ENCODE assay signal across 20 cellular contexts in the genomic region with DNA sequence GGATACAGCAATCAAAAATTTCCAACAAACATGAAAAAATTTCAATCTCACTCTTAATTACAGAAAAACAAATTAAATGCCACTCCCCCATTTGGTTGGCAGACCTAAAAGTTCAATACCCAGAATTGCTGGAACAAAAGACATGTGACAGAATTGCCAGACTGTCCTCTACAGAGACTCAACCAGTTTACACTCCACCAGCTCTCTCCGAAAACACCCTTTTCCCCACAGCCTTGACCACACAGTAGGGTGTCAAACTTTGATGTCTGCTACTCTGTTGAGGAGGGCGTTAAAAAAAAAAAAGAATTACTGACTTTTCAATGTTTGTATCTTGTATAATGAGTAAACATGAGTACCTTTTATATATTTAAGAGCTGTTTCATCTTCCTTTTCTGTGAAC.
"Had no signal": no experiment of that assay in that cellular context is flagged by ENCODE, and none has a peak within 500 bp of the region (broad histone marks: within the 10 kb centered on the region; RNA-seq: fewer than 3 reads in every experiment).

No MANE protein-coding gene starts in this region.

- H3K27me3 ChIP-seq: brain microvascular endothelial cell, sigmoid colon, suprapubic skin, upper lobe of left lung had no signal

- H3K27ac ChIP-seq: brain microvascular endothelial cell, lower lobe of right lung, psoas muscle, sigmoid colon, suprapubic skin, upper lobe of left lung had no signal

- H3K4me3 Mint-ChIP-seq: activated T-helper 1 cell treated with anti-CD3 and anti-CD28 coated beads, Interleukin-12 subunit alpha, Interleukin-12 subunit beta, Interleukin-2, Interleukin-4 antibody, amounts not matched to agents 30 ng/mL and 10 ng/mL and 1 ng/mL, durations not matched to agents 14 hours and 24 hours and 36 hours had no signal

- ATAC-seq: esophagus mucosa; left cardiac atrium; lower lobe of right lung; naive thymus-derived CD8-positive, alpha-beta T cell; psoas muscle; stimulated activated naive CD8-positive, alpha-beta T cell treated with anti-CD3 and anti-CD28 coated beads, Interleukin-15, Interleukin-2, amounts not matched to agents 100 U/mL and 50 U/mL, for 24 hours had no signal

- H3K27me3 Mint-ChIP-seq: naive thymus-derived CD8-positive, alpha-beta T cell had no signal

- H3K9me3 Mint-ChIP-seq: activated T-helper 1 cell treated with anti-CD3 and anti-CD28 coated beads, Interleukin-12 subunit alpha, Interleukin-12 subunit beta, Interleukin-2, Interleukin-4 antibody, amounts not matched to agents 30 ng/mL and 10 ng/mL and 1 ng/mL, durations not matched to agents 14 hours and 24 hours and 36 hours; naive thymus-derived CD8-positive, alpha-beta T cell had no signal

- H3K9me3 ChIP-seq: lower lobe of right lung, psoas muscle, sigmoid colon, suprapubic skin, upper lobe of left lung had no signal

- DNase-seq: activated CD4-positive, alpha-beta T cell treated with anti-CD3 and anti-CD28 coated beads, Interleukin-2, amount 50 U/mL, for 4 hours; activated CD4-positive, CD25-positive, alpha-beta regulatory T cell treated with anti-CD3 and anti-CD28 coated beads, Interleukin-2, amount 50 U/mL, for 72 hours; activated naive CD4-positive, alpha-beta T cell treated with anti-CD3 and anti-CD28 coated beads, Interleukin-2, amount 50 U/mL, for 16 hours; amniotic stem cell; brain microvascular endothelial cell; dermis blood vessel endothelial cell; hypothalamus; left cardiac atrium; lower lobe of right lung; naive thymus-derived CD8-positive, alpha-beta T cell; occipital lobe; psoas muscle; sigmoid colon; stimulated activated CD4-positive, alpha-beta T cell treated with anti-CD3 and anti-CD28 coated beads, Interleukin-2, amount 100 ng/mL, for 24 hours; stimulated activated naive CD8-positive, alpha-beta T cell treated with anti-CD3 and anti-CD28 coated beads, Interleukin-15, Interleukin-2, amounts not matched to agents 100 U/mL and 50 U/mL, for 24 hours; SW 1271; upper lobe of left lung had no signal

- H3K27ac Mint-ChIP-seq: activated T-helper 1 cell treated with anti-CD3 and anti-CD28 coated beads, Interleukin-12 subunit alpha, Interleukin-12 subunit beta, Interleukin-2, Interleukin-4 antibody, amounts not matched to agents 30 ng/mL and 10 ng/mL and 1 ng/mL, durations not matched to agents 14 hours and 24 hours and 36 hours had no signal

- H3K4me1 ChIP-seq: lower lobe of right lung, suprapubic skin, upper lobe of left lung had no signal

- H3K4me3 ChIP-seq: lower lobe of right lung, psoas muscle, sigmoid colon, suprapubic skin, upper lobe of left lung had no signal
